In genomic region chr17:45143767-45144198, GRCh38 we compare ENCODE assay signal across 8 cellular contexts. TPM values are rescaled to one million over a fixed set of nuclear protein-coding genes. Genes with fewer than 3 reads are reported as not detected.
A peak's percentile ranks its signal among the peaks of the same experiment; 100 is the strongest.
DNase-seq lines count a peak whose midpoint lies in the region; ATAC-seq and TF ChIP-seq lines count a peak whose summit lies in the region.

No MANE protein-coding gene starts in this region.

- H3K9ac ChIP-seq in Karpas-422 (ENCODE audit: low read length), result no peak overlapping the region

- no peaks in the 10 kb centered on the region for H3K9me2 ChIP-seq in GM23338 (ENCODE audit: insufficient read depth)
- H3K9me2 ChIP-seq in Karpas-422 (replicated peaks; ENCODE audit: insufficient read depth, low read length), result no peaks in the 10 kb centered on the region

- H3K9me3 ChIP-seq in adrenal gland (replicated peaks in 1 of 3) (no peaks in the 10 kb centered on the region), Karpas-422 (ENCODE audit: low read length) (no peaks in the 10 kb centered on the region)

- H3K27ac Mint-ChIP-seq in GM23338, result no peak overlapping the region

- no peaks in the 10 kb centered on the region; the same call in 2 of the 3 replicates for H3K36me3 Mint-ChIP-seq in GM23338 (ENCODE audit: low read depth)

- H3K27me3 Mint-ChIP-seq in GM23338 (ENCODE audit: insufficient read depth, low read depth, poor library complexity), result peaks cover 30% of the 10 kb centered on the region

- peaks cover 12% of the 10 kb centered on the region for H3F3A ChIP-seq in GM23338 (replicated peaks; ENCODE audit: low read depth)

- DNase-seq in GM23338 (ENCODE audit: low spot score) (peak; percentile 82), adrenal gland (peak; percentile 82 to 93 (median 92)), left cardiac atrium (peak; percentile 92), posterior cingulate gyrus (peak in 9 of 10 donors; percentile 27 to 89 (median 46)), Karpas-422 (no peak), NCI-H1105 (lab: John Stamatoyannopoulos, UW) (no peak), Kasumi-1 (lab: John Stamatoyannopoulos, UW) (no peak)

- H3K79me2 ChIP-seq in GM23338 (replicated peaks; ENCODE audit: insufficient read depth), result no peaks in the 10 kb centered on the region; the same call in 1 of the 2 replicates
- H3K79me2 ChIP-seq in Karpas-422 (ENCODE audit: low read length), result no peaks in the 10 kb centered on the region

- no peaks in the 10 kb centered on the region for H3K36me3 ChIP-seq in GM23338 (ENCODE audit: insufficient read depth)
- no peaks in the 10 kb centered on the region for H3K36me3 ChIP-seq in adrenal gland (replicated peaks in 1 of 2)
- no peaks in the 10 kb centered on the region for H3K36me3 ChIP-seq in Karpas-422 (ENCODE audit: insufficient read depth, low read length)

- H3K4me3 Mint-ChIP-seq in GM23338, result peak overlapping the region; percentile 72

- ATAC-seq in GM23338, result peak; percentile 11
- ATAC-seq in left cardiac atrium, result peak; percentile 34 to 35
- no peak for ATAC-seq in GM18858 (IDR thresholded peaks at IDR 0.05; ENCODE audit: unreplicated experiment)

- H3K4me1 ChIP-seq in GM23338 (ENCODE audit: insufficient read depth) (peaks cover 20% of the 10 kb centered on the region), adrenal gland (replicated peaks in 1 of 2) (peaks cover 25 to 30% of the 10 kb centered on the region in 2 donors), Karpas-422 (ENCODE audit: low read length) (peaks cover 16% of the 10 kb centered on the region)

- no peak for TF ChIP-seq CTCF in GM23338 (conservative IDR thresholded peaks at IDR 0.05; ENCODE audit: low read depth in 2 of 2)
- peak in 1 of 6 experiments; percentile 18 for TF ChIP-seq CTCF in adrenal gland (IDR thresholded peaks at IDR 0.05)

- H3K27me3 ChIP-seq in GM23338 (ENCODE audit: insufficient read depth) (no peaks in the 10 kb centered on the region), adrenal gland (no peaks in the 10 kb centered on the region), Karpas-422 (ENCODE audit: low read length) (no peaks in the 10 kb centered on the region)

- TF ChIP-seq POLR2A in adrenal gland (IDR thresholded peaks at IDR 0.05), result peak in 1 of 2 donors; percentile 40

- intact Hi-C loops in adrenal gland (cut with DNase I), result no loop called here
- intact Hi-C loops in left cardiac atrium (cut with DNase I), result no loop called here
- intact Hi-C loops in posterior cingulate gyrus (cut with DNase I), result no loop called here

- H3K4me2 ChIP-seq in GM23338 (peak overlapping the region; percentile 80), Karpas-422 (ENCODE audit: low read depth, low read length, poor library complexity, severe bottlenecking) (no peak overlapping the region)

- H3K9me3 Mint-ChIP-seq in GM23338, result no peaks in the 10 kb centered on the region

- H4K20me1 ChIP-seq in GM23338 (replicated peaks; ENCODE audit: insufficient read depth) (no peaks in the 10 kb centered on the region), Karpas-422 (ENCODE audit: insufficient read depth, low read depth, low read length) (peaks cover 2% of the 10 kb centered on the region; the same call in 1 of the 2 replicates)

- H3K4me3 ChIP-seq in GM23338, result peak overlapping the region; percentile 86
- peak overlapping the region in 2 of 4 donors; percentile 11 to 60 for H3K4me3 ChIP-seq in adrenal gland
- H3K4me3 ChIP-seq in Karpas-422 (ENCODE audit: low read length), result no peak overlapping the region

- peaks cover 28% of the 10 kb centered on the region for H3K4me1 Mint-ChIP-seq in GM23338

- 2 to 7% (median 4%) methylated on average over 10 to 21 of the region's 21 CpGs for WGBS in adrenal gland, 4 donors

- H2AFZ ChIP-seq in GM23338 (peak overlapping the region; percentile 92), Karpas-422 (ENCODE audit: low read length) (no peak overlapping the region)

- H3K27ac ChIP-seq in GM23338 (ENCODE audit: low read depth) (peak overlapping the region; percentile 69), adrenal gland (peak overlapping the region; percentile 60 to 99 (median 84)), Karpas-422 (ENCODE audit: low read length) (no peak overlapping the region)

TF ChIP-seq in GM23338, 12 proteins besides CTCF, POLR2A, EP300 and RAD21 (continues in another document):
- TF ChIP-seq, protein P1, sequence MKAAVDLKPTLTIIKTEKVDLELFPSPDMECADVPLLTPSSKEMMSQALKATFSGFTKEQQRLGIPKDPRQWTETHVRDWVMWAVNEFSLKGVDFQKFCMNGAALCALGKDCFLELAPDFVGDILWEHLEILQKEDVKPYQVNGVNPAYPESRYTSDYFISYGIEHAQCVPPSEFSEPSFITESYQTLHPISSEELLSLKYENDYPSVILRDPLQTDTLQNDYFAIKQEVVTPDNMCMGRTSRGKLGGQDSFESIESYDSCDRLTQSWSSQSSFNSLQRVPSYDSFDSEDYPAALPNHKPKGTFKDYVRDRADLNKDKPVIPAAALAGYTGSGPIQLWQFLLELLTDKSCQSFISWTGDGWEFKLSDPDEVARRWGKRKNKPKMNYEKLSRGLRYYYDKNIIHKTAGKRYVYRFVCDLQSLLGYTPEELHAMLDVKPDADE (IDR thresholded peaks at IDR 0.05), result no peak
- TF ChIP-seq POLR2AphosphoS5 (IDR thresholded peaks at IDR 0.05; ENCODE audit: low read depth) (no peak), NANOG (IDR thresholded peaks at IDR 0.05; ENCODE audit: borderline replicate concordance) (no peak), EZH2 (IDR thresholded peaks at IDR 0.05; ENCODE audit: low read depth, unreplicated experiment) (no peak), ZNF331 (CRISPR knock-in tag; IDR thresholded peaks at IDR 0.05; ENCODE audit: low read depth) (no peak)

RNA-seq across cellular contexts. Expression of gene HEXIM1, which starts 4.5 kb away (rescaled TPM):
- 10.9 and 11.9 TPM in 2 replicates for total RNA-seq in GM23338 (2014; rRNA removed; shearing (Covaris generic))
- polyA plus RNA-seq in GM23338 (2016; fragmentation: Nextera tagmentation; extraction: Ambion mirVana) (9.2 and 9.7 TPM in 2 replicates), adrenal gland (10 to 100 TPM; 23.3 to 26.0 (median 24.4) TPM)
- total RNA-seq in adrenal gland (100 to 1,000 TPM in 1 of 8 donors, 10 to 100 TPM in 7; 25.1 to 159 (median 46.8) TPM), left cardiac atrium (10 to 100 TPM; 27.8 to 31.7 TPM)
- 3.5 and 3.7 TPM in 2 replicates for total RNA-seq in Karpas-422 (2014; rRNA removed; shearing (Covaris generic); ENCODE audit: low replicate concordance)

RNA-seq across cellular contexts. Expression of gene ACBD4, which starts 8.3 kb away (rescaled TPM):
- total RNA-seq in GM23338 (2014; rRNA removed; shearing (Covaris generic)), result 5.1 and 6.7 TPM in 2 replicates
- polyA plus RNA-seq in GM23338 (2016; fragmentation: Nextera tagmentation; extraction: Ambion mirVana) (4.5 and 5.1 TPM in 2 replicates), adrenal gland (10 to 100 TPM in 2 of 3 donors, 1 to 10 TPM in 1; 7.9 to 71.3 (median 44.5) TPM)
- total RNA-seq in adrenal gland (10 to 100 TPM; 13.1 to 30.6 (median 23.6) TPM), left cardiac atrium (1 to 10 TPM; 8.4 to 8.7 TPM)
- total RNA-seq in Karpas-422 (2014; rRNA removed; shearing (Covaris generic); ENCODE audit: low replicate concordance), result 11.4 and 13.4 TPM in 2 replicates

RNA-seq across cellular contexts. Expression of gene PLCD3, which starts 11.5 kb away (rescaled TPM):
- 15.9 and 32.1 TPM in 2 replicates for total RNA-seq in GM23338 (2014; rRNA removed; shearing (Covaris generic))
- polyA plus RNA-seq in GM23338 (2016; fragmentation: Nextera tagmentation; extraction: Ambion mirVana) (3.0 and 5.7 TPM in 2 replicates), adrenal gland (10 to 100 TPM; 33.2 to 68.1 (median 36.4) TPM)
- total RNA-seq in adrenal gland (100 to 1,000 TPM in 5 of 8 donors, 10 to 100 TPM in 3; 48.6 to 246 (median 149) TPM), left cardiac atrium (100 to 1,000 TPM in 1 of 2 donors, 10 to 100 TPM in 1; 92.1 to 132 TPM)
- total RNA-seq in Karpas-422 (2014; rRNA removed; shearing (Covaris generic); ENCODE audit: low replicate concordance), result 0.45 TPM in 1 of 2 replicates, not detected in the other

RNA-seq across cellular contexts. Expression of gene HEXIM2, which starts 17.9 kb away (rescaled TPM):
- total RNA-seq in GM23338 (2014; rRNA removed; shearing (Covaris generic)), result 9.0 and 9.8 TPM in 2 replicates
- polyA plus RNA-seq in GM23338 (2016; fragmentation: Nextera tagmentation; extraction: Ambion mirVana) (9.5 and 12.4 TPM in 2 replicates), adrenal gland (10 to 100 TPM in 2 of 3 donors, 1 to 10 TPM in 1; 4.5 to 18.0 (median 14.7) TPM)
- total RNA-seq in adrenal gland (10 to 100 TPM in 7 of 8 donors, 1 to 10 TPM in 1; 8.5 to 28.1 (median 17.6) TPM), left cardiac atrium (1 to 10 TPM; 4.2 to 4.4 TPM)
- 1.4 and 14.3 TPM in 2 replicates for total RNA-seq in Karpas-422 (2014; rRNA removed; shearing (Covaris generic); ENCODE audit: low replicate concordance)

Comparison
In these comparisons a context has a peak if more than half of its experiments do, and no peak if none do; other contexts are left out.
1. DNase-seq: peak in GM23338 (single experiment), adrenal gland (7 of 7), left cardiac atrium (single experiment) and posterior cingulate gyrus (9 of 10); none in Karpas-422 (single experiment), NCI-H1105 (single experiment) and Kasumi-1 (0 of 2).
2. RNA of gene PLCD3, which starts 11.5 kb away (total RNA-seq): 48.6 to 246 TPM in adrenal gland, 92.1 to 132 TPM in left cardiac atrium and 15.9 to 32.1 TPM in GM23338; 0.45 TPM in Karpas-422; every median in the first group is over 10 times any median in the second.